18 cellular contexts compared by ENCODE assay signal in genomic region chr17:16649585-16649984, GRCh38.
"Had no signal": no experiment of that assay in that cellular context is flagged by ENCODE, and none has a peak within 500 bp of the region (broad histone marks: within the 10 kb centered on the region; RNA-seq: fewer than 3 reads in every experiment).

No MANE protein-coding gene starts in this region.

- H3K27ac Mint-ChIP-seq: effector memory CD8-positive, alpha-beta T cell; natural killer cell; progenitor cell of endocrine pancreas; stimulated activated effector memory CD8-positive, alpha-beta T cell treated with anti-CD3 and anti-CD28 coated beads, Interleukin-12 subunit alpha, Interleukin-12 subunit beta, amount 100 ng/mL, for 72 hours; type B pancreatic cell had no signal

- H3K36me3 Mint-ChIP-seq: natural killer cell had no signal

- H3K9me3 Mint-ChIP-seq: effector memory CD8-positive, alpha-beta T cell; natural killer cell; neural crest cell; stimulated activated effector memory CD8-positive, alpha-beta T cell treated with anti-CD3 and anti-CD28 coated beads, Interleukin-12 subunit alpha, Interleukin-12 subunit beta, amount 100 ng/mL, for 72 hours; type B pancreatic cell had no signal

- ATAC-seq: effector memory CD8-positive, alpha-beta T cell; left cardiac atrium; left lung; natural killer cell; sciatic nerve; stimulated activated effector memory CD8-positive, alpha-beta T cell treated with anti-CD3 and anti-CD28 coated beads, Interleukin-12 subunit alpha, Interleukin-12 subunit beta, amount 100 ng/mL, for 72 hours had no signal

- H3K27me3 Mint-ChIP-seq: effector memory CD8-positive, alpha-beta T cell; progenitor cell of endocrine pancreas had no signal

- DNase-seq: cerebellar nuclear complex; cortex of kidney; effector memory CD8-positive, alpha-beta T cell; head of caudate nucleus; left cardiac atrium; left lung; mesenchymal stem cell; natural killer cell; stimulated activated CD4-positive, alpha-beta T cell treated with anti-CD3 and anti-CD28 coated beads, Interleukin-2, amount 100 ng/mL, for 24 hours; stimulated activated CD4-positive, alpha-beta T cell treated with anti-CD3 and anti-CD28 coated beads, Interleukin-4, amount 100 ng/mL, for 24 hours; stimulated activated naive CD4-positive, alpha-beta T cell treated with Interleukin-2 at 50 U/mL for 16 hours; stomach; thyroid gland had no signal

- H3K4me3 Mint-ChIP-seq: effector memory CD8-positive, alpha-beta T cell; natural killer cell; neural crest cell; stimulated activated effector memory CD8-positive, alpha-beta T cell treated with anti-CD3 and anti-CD28 coated beads, Interleukin-12 subunit alpha, Interleukin-12 subunit beta, amount 100 ng/mL, for 72 hours; type B pancreatic cell had no signal
